In the genomic region with DNA sequence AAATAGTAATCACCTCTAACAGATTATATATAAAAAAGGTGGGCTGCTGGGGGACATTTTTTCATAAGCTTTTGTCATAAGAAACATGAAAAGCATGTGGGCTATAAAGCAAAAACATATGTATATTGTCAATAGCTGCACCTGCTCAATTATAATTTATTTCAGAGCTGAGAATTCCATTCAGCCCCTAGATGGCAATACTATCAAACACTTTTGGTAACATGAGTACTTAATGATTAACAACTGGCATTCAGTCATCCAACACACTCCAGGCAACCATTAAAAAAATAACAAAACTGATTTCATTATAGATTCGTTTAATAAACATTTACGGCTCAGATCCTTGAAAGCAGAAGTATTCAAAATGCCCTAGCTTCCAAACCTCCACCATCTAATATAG, we compare ENCODE assay signal across 9 cellular contexts.
DNase-seq lines count a peak whose midpoint lies in the region; ATAC-seq, FAIRE-seq and TF ChIP-seq lines count a peak whose summit lies in the region.
"Had no signal": no experiment of that assay in that cellular context is flagged by ENCODE, and none has a peak within 500 bp of the region (broad histone marks: within the 10 kb centered on the region; RNA-seq: fewer than 3 reads in every experiment).

No MANE protein-coding gene starts in this region.

- no peak overlapping the region for H3K4me2 ChIP-seq in GM23248 (ENCODE audit: unreplicated experiment)

- H3K4me3 ChIP-seq in GM23248 (no peak overlapping the region), adipocyte (ENCODE audit: low read length) (no peak overlapping the region), pancreas (no peak overlapping the region)

- no peak overlapping the region for H3K27ac ChIP-seq in GM23248
- H3K27ac ChIP-seq in pancreas: no peak overlapping the region

- no peak overlapping the region for H2AFZ ChIP-seq in GM23248

- peak in 3 of 4 donors; percentile 73 to 81 (median 75) for ATAC-seq in pancreas
- ATAC-seq: activated CD4-positive, alpha-beta T cell treated with anti-CD3 and anti-CD28 coated beads for 36 hours had no signal

- FAIRE-seq in pancreas (lab: Jason Lieb, UNC): no peak

- H4K20me1 ChIP-seq in GM23248 (ENCODE audit: insufficient read depth): no peaks in the 10 kb centered on the region

- DNase-seq in GM23248 (peak; percentile 18), NCI-H2107 treated with DMSO at 0.1 percent for 48 hours (lab: John Stamatoyannopoulos, UW; ENCODE audit: unreplicated experiment) (peak; percentile 34), adipocyte (ENCODE audit: low read depth) (peak; percentile 15), pancreas (no peak), KG1 (lab: John Stamatoyannopoulos, UW) (no peak), OCI-M2 (lab: John Stamatoyannopoulos, UW; ENCODE audit: unreplicated experiment) (no peak), A172 (ENCODE audit: low spot score) (no peak)
- no peak for DNase-seq in activated CD8-positive, alpha-beta memory T cell treated with anti-CD3 and anti-CD28 coated beads, Interleukin-2, amount 50 U/mL, for 4 hours
- DNase-seq: activated CD4-positive, alpha-beta T cell treated with anti-CD3 and anti-CD28 coated beads for 36 hours had no signal

- H3K4me1 ChIP-seq in GM23248 (ENCODE audit: insufficient read depth) (no peaks in the 10 kb centered on the region), adipocyte (ENCODE audit: control insufficient read depth, insufficient read depth, low read length) (no peaks in the 10 kb centered on the region), pancreas (no peaks in the 10 kb centered on the region)

- no peaks in the 10 kb centered on the region for H3K9me2 ChIP-seq in GM23248 (ENCODE audit: insufficient read depth)

- no peaks in the 10 kb centered on the region for H3K36me3 ChIP-seq in GM23248 (ENCODE audit: low read depth)
- H3K36me3 ChIP-seq in adipocyte (ENCODE audit: control insufficient read depth, insufficient read depth, low read length, severe bottlenecking): no peaks in the 10 kb centered on the region
- H3K36me3 ChIP-seq in pancreas: no peaks in the 10 kb centered on the region

- H3K9ac ChIP-seq in GM23248 (no peak overlapping the region), adipocyte (ENCODE audit: low read length) (no peak overlapping the region)

- H3K79me2 ChIP-seq in GM23248 (ENCODE audit: insufficient read depth): no peaks in the 10 kb centered on the region

- H3K9me3 ChIP-seq in GM23248 (ENCODE audit: low read depth) (no peaks in the 10 kb centered on the region), adipocyte (ENCODE audit: control insufficient read depth, low read length) (no peaks in the 10 kb centered on the region), pancreas (no peaks in the 10 kb centered on the region)

- TF ChIP-seq CTCF in pancreas (IDR thresholded peaks at IDR 0.05): peak in 1 of 4 donors; percentile 11

- intact Hi-C loops in pancreas (cut with DNase I): no loop called here

- H3K27me3 ChIP-seq in GM23248 (replicated peaks; ENCODE audit: insufficient read depth) (peaks cover 8% of the 10 kb centered on the region; the same call in 1 of the 2 replicates), adipocyte (replicated peaks; ENCODE audit: control insufficient read depth, insufficient read depth, low read length) (no peaks in the 10 kb centered on the region), pancreas (no peaks in the 10 kb centered on the region)

- WGBS in GM23248 (ENCODE audit: low coverage in 1 of 2, low lambda C conversion rate in 2 of 2, missing lambda C conversion rate in 2 of 2), 2 experiments: 49 to 53% methylated on average over 2 of the region's 2 CpGs
- WGBS in pancreas, 2 donors: 8 to 15% methylated on average over 2 of the region's 2 CpGs

- H3F3A ChIP-seq in GM23248 (ENCODE audit: insufficient read depth): no peaks in the 10 kb centered on the region

- in situ Hi-C loops in GM23248 (cut with MboI): no loop called here

Comparison
In these comparisons a context has a peak if more than half of its experiments do, and no peak if none do; other contexts are left out.
1. DNase-seq: peak in GM23248 (single experiment), NCI-H2107 treated with DMSO at 0.1 percent for 48 hours (single experiment) and adipocyte (single experiment); none in pancreas (0 of 6), activated CD8-positive, alpha-beta memory T cell treated with anti-CD3 and anti-CD28 coated beads, Interleukin-2, amount 50 U/mL, for 4 hours (single experiment), KG1 (single experiment), OCI-M2 (single experiment) and A172 (single experiment).